In the genomic region with DNA sequence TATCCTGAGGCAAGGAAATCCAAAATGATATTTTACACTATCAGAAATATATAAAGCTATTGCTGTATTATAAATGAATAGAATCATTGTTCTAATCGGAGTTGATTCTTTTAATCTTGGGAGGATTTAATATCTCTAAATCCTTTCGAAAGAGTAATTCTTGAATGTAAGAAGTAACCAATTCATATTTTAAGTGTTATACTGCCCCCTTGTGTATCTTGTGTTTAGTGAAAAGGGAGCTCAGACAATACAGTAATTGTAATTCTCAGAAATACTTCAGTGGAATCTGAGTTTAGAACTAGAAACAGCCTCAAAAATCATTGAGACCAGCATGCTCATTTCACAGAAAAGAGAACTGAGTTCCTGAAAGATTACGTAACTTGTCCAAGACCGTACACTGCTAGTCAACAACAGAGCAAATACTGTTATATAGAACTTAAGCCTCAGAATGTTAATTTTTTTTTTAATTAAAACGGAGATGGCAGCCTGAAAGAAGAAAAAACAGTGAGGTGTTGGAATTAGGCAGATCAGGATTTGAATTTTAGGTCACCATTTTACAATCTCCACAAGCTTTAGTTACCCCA, we compare ENCODE assay signal across 7 cellular contexts. TPM values are rescaled to one million over a fixed set of nuclear protein-coding genes. Genes with fewer than 3 reads are reported as not detected.
A peak's percentile ranks its signal among the peaks of the same experiment; 100 is the strongest.
DNase-seq lines count a peak whose midpoint lies in the region; ATAC-seq and TF ChIP-seq lines count a peak whose summit lies in the region.

No MANE protein-coding gene starts in this region.

- peak; percentile 13 for DNase-seq in GM12864 (ENCODE audit: low read depth)
- peak; percentile 63 for DNase-seq in NCI-H2171 treated with DMSO at 0.1 percent for 48 hours (lab: John Stamatoyannopoulos, UW)
- peak; percentile 95 for DNase-seq in adipocyte (ENCODE audit: low read depth)
- no peak for DNase-seq in left ventricle myocardium inferior
- DNase-seq in smooth muscle cell (lab: John Stamatoyannopoulos, UW; ENCODE audit: unreplicated experiment), result no peak

- H3K27ac ChIP-seq in left ventricle myocardium inferior (replicated peaks) (peak overlapping the region; percentile 49), smooth muscle cell (ENCODE audit: low read depth) (no peak overlapping the region)

- H3F3A ChIP-seq in smooth muscle cell (ENCODE audit: low read depth), result no peaks in the 10 kb centered on the region

- H3K36me3 ChIP-seq in adipocyte (ENCODE audit: control insufficient read depth, insufficient read depth, low read length, severe bottlenecking) (no peaks in the 10 kb centered on the region), left ventricle myocardium inferior (no peaks in the 10 kb centered on the region), smooth muscle cell (ENCODE audit: low read depth) (no peaks in the 10 kb centered on the region)

- peak overlapping the region; percentile 26 for H2AFZ ChIP-seq in smooth muscle cell (ENCODE audit: low read depth)

- TF ChIP-seq CTCF in GM12864 (IDR thresholded peaks at IDR 0.05; ENCODE audit: low read depth, low read length, missing control alignments) (peak; percentile 34), left ventricle myocardium inferior (IDR thresholded peaks at IDR 0.05; ENCODE audit: borderline replicate concordance) (peak; percentile 80), smooth muscle cell (IDR thresholded peaks at IDR 0.05; ENCODE audit: borderline replicate concordance, insufficient read depth, poor library complexity, severe bottlenecking) (peak; percentile 76)

- peak overlapping the region; percentile 48 for H3K4me2 ChIP-seq in smooth muscle cell

- no peak overlapping the region for H3K4me3 ChIP-seq in GM12864 (ENCODE audit: low read depth, low read length)
- H3K4me3 ChIP-seq in adipocyte (ENCODE audit: low read length), result no peak overlapping the region
- H3K4me3 ChIP-seq in left ventricle myocardium inferior, result no peak overlapping the region
- H3K4me3 ChIP-seq in smooth muscle cell, result peak overlapping the region; percentile 9

- ATAC-seq in HG03025 (IDR thresholded peaks at IDR 0.05; ENCODE audit: low FRiP score, unreplicated experiment) (peak; percentile 75), HG03139 (IDR thresholded peaks at IDR 0.05; ENCODE audit: unreplicated experiment) (no peak)

- H3K79me2 ChIP-seq in smooth muscle cell (ENCODE audit: low read depth), result no peaks in the 10 kb centered on the region

- 41% methylated on average over 5 of the region's 5 CpGs for WGBS in smooth muscle cell (ENCODE audit: low lambda C conversion rate)

- no peaks in the 10 kb centered on the region for H4K20me1 ChIP-seq in smooth muscle cell (ENCODE audit: low read depth)

- intact Hi-C loops in left ventricle myocardium inferior (cut with micrococcal nuclease), result loop anchor here (2.0 to 10.0 kb wide), 2 partner anchors 317 to 349 kb away; no protein-coding TSS in a partner anchor

- H3K27me3 ChIP-seq in adipocyte (replicated peaks; ENCODE audit: control insufficient read depth, insufficient read depth, low read length), result no peaks in the 10 kb centered on the region
- H3K27me3 ChIP-seq in left ventricle myocardium inferior (ENCODE audit: low read depth), result no peaks in the 10 kb centered on the region
- H3K27me3 ChIP-seq in smooth muscle cell (ENCODE audit: low read depth), result peaks cover 40% of the 10 kb centered on the region

- H3K9me3 ChIP-seq in adipocyte (ENCODE audit: control insufficient read depth, low read length) (no peaks in the 10 kb centered on the region), left ventricle myocardium inferior (replicated peaks) (no peaks in the 10 kb centered on the region), smooth muscle cell (replicated peaks; ENCODE audit: low read depth) (no peaks in the 10 kb centered on the region)

- H3K4me1 ChIP-seq in adipocyte (ENCODE audit: control insufficient read depth, insufficient read depth, low read length), result no peaks in the 10 kb centered on the region
- H3K4me1 ChIP-seq in left ventricle myocardium inferior, result no peaks in the 10 kb centered on the region
- peaks cover 4% of the 10 kb centered on the region for H3K4me1 ChIP-seq in smooth muscle cell (ENCODE audit: low read depth)

- H3K9ac ChIP-seq in adipocyte (ENCODE audit: low read length) (no peak overlapping the region), smooth muscle cell (ENCODE audit: low read depth) (no peak overlapping the region)

RNA-seq across cellular contexts. Expression of gene PLCH1, which starts 42.9 kb away (rescaled TPM):
- total RNA-seq in left ventricle myocardium inferior, result 0.85 TPM
- 0.27 and 0.36 TPM in 2 replicates for total RNA-seq in smooth muscle cell
- polyA plus RNA-seq in smooth muscle cell, result 0.13 TPM in 1 of 2 replicates, not detected in the other

Comparison
In these comparisons a context has a peak if more than half of its experiments do, and no peak if none do; other contexts are left out.
1. DNase-seq: peak in GM12864 (single experiment), NCI-H2171 treated with DMSO at 0.1 percent for 48 hours (single experiment) and adipocyte (single experiment); none in left ventricle myocardium inferior (single experiment) and smooth muscle cell (single experiment).
2. Peak in every context shown above with its lines, with median percentiles within 50 percentile points of each other: CTCF ChIP-seq.